Comparison of ENCODE assay signal across 13 cellular contexts in genomic region chr6:25486580-25486979, GRCh38.
"Had no signal": no experiment of that assay in that cellular context is flagged by ENCODE, and none has a peak within 500 bp of the region (broad histone marks: within the 10 kb centered on the region; RNA-seq: fewer than 3 reads in every experiment).

No MANE protein-coding gene starts in this region.

- ATAC-seq: activated CD8-positive, alpha-beta T cell treated with anti-CD3 and anti-CD28 coated beads, Interleukin-2, amount 10 ng/mL, durations not matched to agents 7 days and 5 days; effector memory CD8-positive, alpha-beta T cell; sciatic nerve; stimulated activated naive B cell treated with anti-CD40 and anti-IgM and Interleukin-4, amounts not matched to agents 10 μg/mL and 1 μg/mL and 100 μg/mL, for 72 hours had no signal

- H3K27me3 ChIP-seq: body of pancreas had no signal

- H3K4me3 ChIP-seq: body of pancreas had no signal

- H3K9me3 ChIP-seq: body of pancreas had no signal

- DNase-seq: activated CD4-positive, alpha-beta T cell treated with anti-CD3 and anti-CD28 coated beads for 4 hours; activated CD8-positive, alpha-beta T cell treated with anti-CD3 and anti-CD28 coated beads, Interleukin-2, amount 10 ng/mL, durations not matched to agents 7 days and 5 days; activated T-cell treated with anti-CD3 and anti-CD28 coated beads for 4 hours; amniotic stem cell; cerebellar nuclear complex; effector memory CD8-positive, alpha-beta T cell; hippocampal formation; nephron progenitor cell; stimulated activated CD4-positive, alpha-beta T cell treated with anti-CD3 and anti-CD28 coated beads, Interleukin-2, amount 100 ng/mL, for 24 hours; stimulated activated naive B cell treated with anti-CD40 and anti-IgM and Interleukin-4, amounts not matched to agents 10 μg/mL and 1 μg/mL and 100 μg/mL, for 72 hours; trophoblast cell had no signal
